Comparison of ENCODE assay signal across 27 cellular contexts in the genomic region with DNA sequence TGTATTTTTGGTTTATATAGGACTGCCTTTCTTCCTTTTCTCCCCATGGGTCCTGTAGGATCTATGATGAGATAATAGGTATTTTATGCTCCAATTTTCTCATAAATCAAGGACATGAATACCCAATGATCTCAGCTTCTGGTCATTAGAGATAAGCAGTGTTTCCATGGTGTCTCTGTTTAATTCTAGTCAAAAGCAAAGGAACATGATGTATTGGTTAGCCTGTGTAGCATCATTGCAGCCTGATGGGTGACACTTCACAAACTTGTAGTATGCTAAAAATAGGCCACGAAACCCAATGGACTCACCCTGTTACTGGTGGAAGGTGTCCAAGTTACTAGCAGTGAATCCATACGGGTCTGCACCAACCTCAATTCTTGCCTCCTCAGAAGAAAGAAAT.
"Had no signal": no experiment of that assay in that cellular context is flagged by ENCODE, and none has a peak within 500 bp of the region (broad histone marks: within the 10 kb centered on the region; RNA-seq: fewer than 3 reads in every experiment).

No MANE protein-coding gene starts in this region.

- H3K27ac Mint-ChIP-seq: activated CD4-positive, alpha-beta memory T cell treated with anti-CD3 and anti-CD28 coated beads, Interleukin-2, amount 10 ng/mL, durations not matched to agents 7 days and 5 days; activated CD4-positive, alpha-beta T cell treated with anti-CD3 and anti-CD28 coated beads, Interleukin-2, amount 10 ng/mL, durations not matched to agents 24 days and 14 days; activated CD8-positive, alpha-beta memory T cell treated with anti-CD3 and anti-CD28 coated beads, Interleukin-2, amount 10 ng/mL, durations not matched to agents 7 days and 5 days; activated naive CD8-positive, alpha-beta T cell treated with anti-CD3 and anti-CD28 coated beads, Interleukin-2, amount 50 U/mL, for 24 hours; activated T-helper 1 cell treated with anti-CD3 and anti-CD28 coated beads, Interleukin-12 subunit alpha, Interleukin-12 subunit beta, Interleukin-2, Interleukin-4 antibody, amounts not matched to agents 30 ng/mL and 10 ng/mL and 1 ng/mL, durations not matched to agents 14 hours and 24 hours and 36 hours; naive B cell; T-helper 1 cell treated with Interleukin-12 subunit alpha and Interleukin-12 subunit beta and Interleukin-4 antibody, amounts not matched to agents 30 μg/mL and 1 μg/mL, for 36 hours had no signal

- H3K27me3 Mint-ChIP-seq: activated naive CD8-positive, alpha-beta T cell treated with anti-CD3 and anti-CD28 coated beads, Interleukin-2, amount 50 U/mL, for 24 hours had no signal

- H3K4me1 ChIP-seq: gastroesophageal sphincter, lower lobe of right lung, parathyroid adenoma, right lobe of liver, stomach, suprapubic skin had no signal

- DNase-seq: activated CD4-positive, alpha-beta memory T cell treated with anti-CD3 and anti-CD28 coated beads, Interleukin-2, amount 10 ng/mL, durations not matched to agents 7 days and 5 days; activated CD4-positive, alpha-beta T cell treated with anti-CD3 and anti-CD28 coated beads, Interleukin-2, amount 10 ng/mL, durations not matched to agents 24 days and 14 days; activated CD8-positive, alpha-beta memory T cell treated with anti-CD3 and anti-CD28 coated beads, Interleukin-2, amount 10 ng/mL, durations not matched to agents 7 days and 5 days; activated gamma-delta T cell; activated naive CD4-positive, alpha-beta T cell treated with anti-CD3 and anti-CD28 coated beads, Interleukin-2, amount 50 U/mL, for 16 hours; activated naive CD8-positive, alpha-beta T cell treated with anti-CD3 and anti-CD28 coated beads, Interleukin-2, amount 50 U/mL, for 24 hours; activated T-cell treated with anti-CD3 and anti-CD28 coated beads for 4 hours; effector memory CD4-positive, alpha-beta T cell; head of caudate nucleus; islet precursor cell; left colon; lower lobe of right lung; naive B cell; nucleus accumbens; right lobe of liver; stimulated activated CD4-positive, alpha-beta T cell treated with anti-CD3 and anti-CD28 coated beads, Interleukin-1b, Interleukin-23, amount 100 ng/mL, for 48 hours; stomach; T1000 had no signal

- H3K4me3 Mint-ChIP-seq: activated CD4-positive, alpha-beta memory T cell treated with anti-CD3 and anti-CD28 coated beads, Interleukin-2, amount 10 ng/mL, durations not matched to agents 7 days and 5 days; activated CD4-positive, alpha-beta T cell treated with anti-CD3 and anti-CD28 coated beads, Interleukin-2, amount 10 ng/mL, durations not matched to agents 24 days and 14 days; activated CD8-positive, alpha-beta memory T cell treated with anti-CD3 and anti-CD28 coated beads, Interleukin-2, amount 10 ng/mL, durations not matched to agents 7 days and 5 days; activated naive CD8-positive, alpha-beta T cell treated with anti-CD3 and anti-CD28 coated beads, Interleukin-2, amount 50 U/mL, for 24 hours; activated T-helper 1 cell treated with anti-CD3 and anti-CD28 coated beads, Interleukin-12 subunit alpha, Interleukin-12 subunit beta, Interleukin-2, Interleukin-4 antibody, amounts not matched to agents 30 ng/mL and 10 ng/mL and 1 ng/mL, durations not matched to agents 14 hours and 24 hours and 36 hours; naive B cell; T-helper 1 cell treated with Interleukin-12 subunit alpha and Interleukin-12 subunit beta and Interleukin-4 antibody, amounts not matched to agents 30 μg/mL and 1 μg/mL, for 36 hours had no signal

- H3K27ac ChIP-seq: cardiac muscle cell, gastroesophageal sphincter, lower lobe of right lung, parathyroid adenoma, right lobe of liver, skin epidermis, stomach, suprapubic skin, tibial nerve had no signal

- H3K9me3 Mint-ChIP-seq: activated CD4-positive, alpha-beta memory T cell treated with anti-CD3 and anti-CD28 coated beads, Interleukin-2, amount 10 ng/mL, durations not matched to agents 7 days and 5 days; activated CD4-positive, alpha-beta T cell treated with anti-CD3 and anti-CD28 coated beads, Interleukin-2, amount 10 ng/mL, durations not matched to agents 24 days and 14 days; activated naive CD8-positive, alpha-beta T cell treated with anti-CD3 and anti-CD28 coated beads, Interleukin-2, amount 50 U/mL, for 24 hours; activated T-helper 1 cell treated with anti-CD3 and anti-CD28 coated beads, Interleukin-12 subunit alpha, Interleukin-12 subunit beta, Interleukin-2, Interleukin-4 antibody, amounts not matched to agents 30 ng/mL and 10 ng/mL and 1 ng/mL, durations not matched to agents 14 hours and 24 hours and 36 hours; T-helper 1 cell treated with Interleukin-12 subunit alpha and Interleukin-12 subunit beta and Interleukin-4 antibody, amounts not matched to agents 30 μg/mL and 1 μg/mL, for 36 hours had no signal

- H3K36me3 ChIP-seq: cardiac muscle cell, gastroesophageal sphincter, lower lobe of right lung, right lobe of liver, stomach, suprapubic skin, tibial nerve had no signal

- H3K4me1 Mint-ChIP-seq: activated CD4-positive, alpha-beta memory T cell treated with anti-CD3 and anti-CD28 coated beads, Interleukin-2, amount 10 ng/mL, durations not matched to agents 7 days and 5 days; activated CD4-positive, alpha-beta T cell treated with anti-CD3 and anti-CD28 coated beads, Interleukin-2, amount 10 ng/mL, durations not matched to agents 24 days and 14 days; activated CD8-positive, alpha-beta memory T cell treated with anti-CD3 and anti-CD28 coated beads, Interleukin-2, amount 10 ng/mL, durations not matched to agents 7 days and 5 days; naive B cell had no signal

- H3K27me3 ChIP-seq: cardiac muscle cell, gastroesophageal sphincter, right lobe of liver, stomach, suprapubic skin, tibial nerve had no signal

- H3K36me3 Mint-ChIP-seq: activated CD8-positive, alpha-beta memory T cell treated with anti-CD3 and anti-CD28 coated beads, Interleukin-2, amount 10 ng/mL, durations not matched to agents 7 days and 5 days had no signal

- H3K9me3 ChIP-seq: gastroesophageal sphincter, lower lobe of right lung, right lobe of liver, stomach, suprapubic skin, tibial nerve had no signal

- ATAC-seq: activated CD4-positive, CD25-positive, alpha-beta regulatory T cell treated with anti-CD3 and anti-CD28 coated beads, Interleukin-2, amount 50 U/mL, for 24 hours; activated CD8-positive, alpha-beta memory T cell treated with anti-CD3 and anti-CD28 coated beads, Interleukin-2, amount 10 ng/mL, durations not matched to agents 7 days and 5 days; activated naive CD8-positive, alpha-beta T cell treated with anti-CD3 and anti-CD28 coated beads, Interleukin-2, amount 50 U/mL, for 24 hours; gastroesophageal sphincter; left colon; lower lobe of right lung; right lobe of liver had no signal

- H3K4me3 ChIP-seq: cardiac muscle cell, gastroesophageal sphincter, lower lobe of right lung, right lobe of liver, skin epidermis, stomach, suprapubic skin, tibial nerve had no signal
